In genomic region chr3:43371494-43371893, GRCh38 we compare ENCODE assay signal across 18 cellular contexts.
DNase-seq lines count a peak whose midpoint lies in the region; ATAC-seq and TF ChIP-seq lines count a peak whose summit lies in the region.
"Had no signal": no experiment of that assay in that cellular context is flagged by ENCODE, and none has a peak within 500 bp of the region (broad histone marks: within the 10 kb centered on the region; RNA-seq: fewer than 3 reads in every experiment).

No MANE protein-coding gene starts in this region.

- no peak overlapping the region for H3K4ac ChIP-seq in neuronal stem cell (ENCODE audit: low read length)

- no peaks in the 10 kb centered on the region for H3K27me3 Mint-ChIP-seq in dendritic cell treated with granulocyte-macrophage colony-stimulating factor and Interleukin-4, amounts not matched to agents 40 ng/mL and 50 ng/mL, for 4 days
- H3K27me3 Mint-ChIP-seq: CD4-positive, alpha-beta memory T cell had no signal

- H3K4me1 ChIP-seq in neuronal stem cell (ENCODE audit: control insufficient read depth in 2 of 2, insufficient read depth in 1 of 2, low read depth in 1 of 2, low read length in 2 of 2): peaks cover 0 to 14% of the 10 kb centered on the region in 2 donors
- H3K4me1 ChIP-seq: BLaER1 had no signal

- peak overlapping the region; percentile 30 for H2BK15ac ChIP-seq in neuronal stem cell (ENCODE audit: low read length)

- H3K36me3 Mint-ChIP-seq in dendritic cell treated with granulocyte-macrophage colony-stimulating factor and Interleukin-4, amounts not matched to agents 40 ng/mL and 50 ng/mL, for 4 days (ENCODE audit: low read depth): peaks cover 2% of the 10 kb centered on the region
- H3K36me3 Mint-ChIP-seq: CD4-positive, alpha-beta memory T cell had no signal

- H2BK5ac ChIP-seq in neuronal stem cell (ENCODE audit: low read length): no peak overlapping the region

- no peaks in the 10 kb centered on the region for H3K9me3 Mint-ChIP-seq in dendritic cell treated with granulocyte-macrophage colony-stimulating factor and Interleukin-4, amounts not matched to agents 40 ng/mL and 50 ng/mL, for 4 days
- H3K9me3 Mint-ChIP-seq: CD14-positive monocyte; CD4-positive, alpha-beta memory T cell; H9 had no signal

- no peaks in the 10 kb centered on the region for H3K36me3 ChIP-seq in neuronal stem cell (replicated peaks in 1 of 2; ENCODE audit: control insufficient read depth in 2 of 2, insufficient read depth in 2 of 2, low read length in 2 of 2)
- H3K36me3 ChIP-seq: BLaER1 had no signal

- H3K4me3 Mint-ChIP-seq in dendritic cell treated with granulocyte-macrophage colony-stimulating factor and Interleukin-4, amounts not matched to agents 40 ng/mL and 50 ng/mL, for 4 days: no peak overlapping the region
- H3K4me3 Mint-ChIP-seq: CD14-positive monocyte; CD4-positive, alpha-beta memory T cell; H9 had no signal

- H4K91ac ChIP-seq in neuronal stem cell (ENCODE audit: low read depth, low read length, poor library complexity): no peak overlapping the region

- H3K4me3 ChIP-seq in neuronal stem cell (ENCODE audit: low read length in 2 of 2) (no peak overlapping the region), coronary artery (no peak overlapping the region)
- H3K4me3 ChIP-seq: BLaER1, GM12878 had no signal

- H3K18ac ChIP-seq in neuronal stem cell (ENCODE audit: low read length): peak overlapping the region; percentile 55

- no peak overlapping the region for H2AK5ac ChIP-seq in neuronal stem cell (ENCODE audit: low read depth, low read length)

- peaks cover 8% of the 10 kb centered on the region for H3K4me1 Mint-ChIP-seq in dendritic cell treated with granulocyte-macrophage colony-stimulating factor and Interleukin-4, amounts not matched to agents 40 ng/mL and 50 ng/mL, for 4 days (ENCODE audit: low read depth)

- no peak for TF ChIP-seq CTCF in coronary artery (IDR thresholded peaks at IDR 0.05)

- WGBS in neuronal stem cell (ENCODE audit: extremely low coverage in 2 of 2, insufficient read length in 2 of 2, insufficient replicate concordance in 1 of 2), 2 donors: no CpG with 5 or more reads among the region's 3 CpGs

- ATAC-seq in GM18909 (IDR thresholded peaks at IDR 0.05; ENCODE audit: poor library complexity, unreplicated experiment): no peak
- no peak for ATAC-seq in HG02981 (IDR thresholded peaks at IDR 0.05; ENCODE audit: unreplicated experiment)
- ATAC-seq: GM12878 had no signal

- no peaks in the 10 kb centered on the region for H3K9me3 ChIP-seq in neuronal stem cell (replicated peaks in 1 of 2; ENCODE audit: control insufficient read depth in 2 of 2, insufficient read depth in 1 of 2, low read depth in 1 of 2, low read length in 2 of 2)
- H3K9me3 ChIP-seq: BLaER1 had no signal

- H4K8ac ChIP-seq in neuronal stem cell (ENCODE audit: low read depth, low read length): no peak overlapping the region

- no peaks in the 10 kb centered on the region for H3K79me1 ChIP-seq in neuronal stem cell (ENCODE audit: low read depth, low read length)

- no peaks in the 10 kb centered on the region for H3K27me3 ChIP-seq in neuronal stem cell (ENCODE audit: control insufficient read depth in 3 of 3, insufficient read depth in 3 of 3, low read depth in 1 of 3, low read length in 3 of 3)
- H3K27me3 ChIP-seq: BLaER1 had no signal

- H3K14ac ChIP-seq in neuronal stem cell (ENCODE audit: low read length): peak overlapping the region; percentile 77

- H3K4me2 ChIP-seq in neuronal stem cell (ENCODE audit: insufficient read depth, low read length, poor library complexity, severe bottlenecking): no peak overlapping the region
- H3K4me2 ChIP-seq: BLaER1 had no signal

- no peak overlapping the region for H2BK12ac ChIP-seq in neuronal stem cell (ENCODE audit: low read length)

- DNase-seq in activated CD8-positive, alpha-beta memory T cell treated with anti-CD3 and anti-CD28 coated beads for 24 hours: peak; percentile 49
- no peak for DNase-seq in activated CD8-positive, alpha-beta memory T cell treated with anti-CD3 and anti-CD28 coated beads, Interleukin-2, amount 50 U/mL, for 48 hours
- DNase-seq in neuronal stem cell (ENCODE audit: low spot score) (no peak), coronary artery (ENCODE audit: low spot score) (no peak)
- DNase-seq: 8988T; CD4-positive, alpha-beta memory T cell; COR-L47; DMS 273 treated with DMSO at 0.1 percent for 48 hours; DMS53; DND-41; EL; H9 had no signal

- H3K23ac ChIP-seq in neuronal stem cell (ENCODE audit: low read depth, low read length, poor library complexity): peak overlapping the region; percentile 45

- no peak overlapping the region for H2AFZ ChIP-seq in neuronal stem cell (ENCODE audit: low read length)

- peak overlapping the region; percentile 12 for H3K27ac Mint-ChIP-seq in dendritic cell treated with granulocyte-macrophage colony-stimulating factor and Interleukin-4, amounts not matched to agents 40 ng/mL and 50 ng/mL, for 4 days

- H3K27ac ChIP-seq in neuronal stem cell (replicated peaks; ENCODE audit: low read length) (no peak overlapping the region), coronary artery (no peak overlapping the region)
- H3K27ac ChIP-seq: BLaER1 had no signal

- H2BK120ac ChIP-seq in neuronal stem cell (ENCODE audit: low read depth, low read length): no peak overlapping the region

- intact Hi-C loops in dendritic cell treated with granulocyte-macrophage colony-stimulating factor and Interleukin-4, amounts not matched to agents 40 ng/mL and 50 ng/mL, for 4 days (cut with micrococcal nuclease): loop anchor here (10.0 kb wide), 1 partner anchor 407 kb away; no protein-coding TSS in a partner anchor

- no peak overlapping the region for H3K9ac ChIP-seq in neuronal stem cell (ENCODE audit: low read depth, low read length, poor library complexity)
- H3K9ac ChIP-seq: BLaER1 had no signal
